Comparison of ENCODE assay signal across 34 cellular contexts in the genomic region with DNA sequence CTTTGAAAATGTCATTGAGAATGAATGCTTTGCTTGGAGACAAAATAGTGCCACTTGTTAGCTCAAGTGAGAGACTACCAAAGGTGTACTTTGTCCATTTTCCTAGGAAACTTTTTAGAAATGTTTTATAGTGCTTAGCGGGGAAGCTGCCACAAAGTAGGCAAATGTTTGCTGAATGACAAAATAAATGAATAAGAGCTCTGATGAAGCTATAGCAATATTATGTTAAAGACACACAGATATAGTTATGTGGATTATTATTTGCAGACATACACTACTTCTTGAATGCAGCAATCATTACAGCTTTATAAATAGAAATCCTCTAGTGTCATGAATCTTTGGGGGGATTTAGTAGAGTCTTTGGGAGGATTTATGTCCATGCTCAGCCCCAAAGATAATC.
"Had no signal": no experiment of that assay in that cellular context is flagged by ENCODE, and none has a peak within 500 bp of the region (broad histone marks: within the 10 kb centered on the region; RNA-seq: fewer than 3 reads in every experiment).

No MANE protein-coding gene starts in this region.

- H3K9ac ChIP-seq: KMS-11 had no signal

- H3K27ac ChIP-seq: KMS-11 had no signal

- DNase-seq: Karpas-422, Kasumi-1, KG1, MG63, MM.1S, MV-4-11, NCI-H1048, NCI-H1092, NCI-H1092 treated with DMSO at 0.1 percent for 48 hours, NCI-H1105, NCI-H1105 treated with DMSO at 0.1 percent for 48 hours, NCI-H1417, NCI-H1417 treated with DMSO at 0.1 percent for 48 hours, NCI-H1436, NCI-H1436 treated with DMSO at 0.1 percent for 48 hours, NCI-H146, NCI-H1694, NCI-H1694 treated with DMSO at 0.1 percent for 48 hours, NCI-H187, NCI-H187 treated with DMSO at 0.1 percent for 48 hours, NCI-H1930, NCI-H2029, NCI-H2029 treated with DMSO at 0.1 percent for 48 hours, NCI-H2081, NCI-H2081 treated with DMSO at 0.1 percent for 48 hours, NCI-H2107, NCI-H2171, NCI-H2171 treated with DMSO at 0.1 percent for 48 hours, NCI-H2227 treated with DMSO at 0.1 percent for 48 hours, NCI-H226, NCI-H345, NCI-H446, NCI-H446 treated with DMSO at 0.1 percent for 48 hours had no signal

- H3K36me3 ChIP-seq: MG63 had no signal

- H3K4me2 ChIP-seq: KMS-11 had no signal

- H3K4me3 ChIP-seq: MG63 had no signal

- H3K9me3 ChIP-seq: MG63 had no signal
